ENCODE assay signal across 18 cellular contexts in genomic region chr7:22695476-22696132, GRCh38.
"Had no signal": no experiment of that assay in that cellular context is flagged by ENCODE, and none has a peak within 500 bp of the region (broad histone marks: within the 10 kb centered on the region; RNA-seq: fewer than 3 reads in every experiment).

No MANE protein-coding gene starts in this region.

- H3K36me3 Mint-ChIP-seq: brain, neural progenitor cell had no signal

- H3K27me3 Mint-ChIP-seq: brain had no signal

- H3K4me3 Mint-ChIP-seq: activated T-cell treated with anti-CD3 and anti-CD28 coated beads, Interleukin-2, amount 50 U/mL, for 24 hours; brain; central memory CD8-positive, alpha-beta T cell; neural progenitor cell had no signal

- DNase-seq: activated CD4-positive, alpha-beta T cell treated with anti-CD3 and anti-CD28 coated beads for 1 hour; activated gamma-delta T cell treated with Interleukin-2 at 50 U/mL for 16 hours; activated T-cell treated with anti-CD3 and anti-CD28 coated beads, Interleukin-2, amount 50 U/mL, for 24 hours; amniotic stem cell; cortex of kidney; effector memory CD4-positive, alpha-beta T cell; gastrocnemius medialis; left lung; pancreas; stimulated activated CD4-positive, alpha-beta T cell treated with anti-CD3 and anti-CD28 coated beads, Interleukin-4, amount 100 ng/mL, for 1 hour; stimulated activated CD8-positive, alpha-beta memory T cell treated with anti-CD3 and anti-CD28 coated beads, Interleukin-4, amount 100 ng/mL, for 48 hours; T-helper 9 cell; uterus had no signal

- H3K9me3 Mint-ChIP-seq: activated T-cell treated with anti-CD3 and anti-CD28 coated beads, Interleukin-2, amount 50 U/mL, for 24 hours; central memory CD8-positive, alpha-beta T cell; neural progenitor cell had no signal

- H3K27ac Mint-ChIP-seq: brain, neural progenitor cell had no signal

- FAIRE-seq: keratinocyte, pancreas had no signal

- H3K9me3 ChIP-seq: gastrocnemius medialis, left lung, pancreas, uterus had no signal

- H3K4me1 Mint-ChIP-seq: brain, neural progenitor cell had no signal

- H3K27me3 ChIP-seq: gastrocnemius medialis, left lung, neural progenitor cell, pancreas, uterus had no signal

- ATAC-seq: gastrocnemius medialis, pancreas had no signal

- H3K36me3 ChIP-seq: gastrocnemius medialis, left lung, neural progenitor cell, pancreas, uterus had no signal

- H2AFZ ChIP-seq: neural progenitor cell had no signal

- H3K4me3 ChIP-seq: gastrocnemius medialis, left lung, neural progenitor cell, pancreas, uterus had no signal

- H3K4me1 ChIP-seq: neural progenitor cell, pancreas, uterus had no signal

- H3K9ac ChIP-seq: neural progenitor cell had no signal

- H3K27ac ChIP-seq: epithelial cell of prostate, gastrocnemius medialis, left lung, neural progenitor cell, pancreas, uterus had no signal

- H3K4me2 ChIP-seq: neural progenitor cell had no signal
